In the genomic region with DNA sequence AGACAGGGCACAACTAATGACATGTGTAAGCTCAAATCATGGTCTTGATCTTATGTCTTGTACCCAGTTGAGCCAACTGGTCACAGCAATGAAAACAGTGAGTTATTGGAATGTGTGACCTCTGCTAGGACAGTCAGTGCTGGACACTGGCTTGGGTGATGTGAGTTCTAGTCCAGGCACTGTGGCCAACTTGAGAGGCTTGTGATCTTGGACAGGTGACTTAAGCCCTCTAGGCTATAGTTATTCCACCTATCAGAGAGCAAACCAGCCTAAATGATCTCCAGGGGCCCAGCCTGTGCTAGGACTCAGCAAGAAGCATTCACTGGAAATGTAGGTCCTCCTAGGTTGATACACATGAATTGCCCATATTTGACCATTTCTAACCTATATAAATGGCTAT, we compare ENCODE assay signal across 1 cellular context.
TF ChIP-seq lines count a peak whose summit lies in the region.

No MANE protein-coding gene starts in this region.

TF ChIP-seq in K562, 482 proteins besides CTCF, POLR2A, EP300 and RAD21:
- TF ChIP-seq RBFOX2 (IDR thresholded peaks at IDR 0.05; ENCODE audit: low read depth, low read length) (no peak), ZNF77 (CRISPR knock-in tag; IDR thresholded peaks at IDR 0.05) (no peak), ZBTB17 (CRISPR knock-in tag; IDR thresholded peaks at IDR 0.05) (no peak), ZNF347 (CRISPR knock-in tag; IDR thresholded peaks at IDR 0.05; ENCODE audit: low read depth) (no peak), FOXK2 (conservative IDR thresholded peaks at IDR 0.05 in 1 of 2, IDR thresholded peaks at IDR 0.05 in 1 of 2; ENCODE audit: low read depth in 2 of 2) (no peak), ZNF12 (CRISPR knock-in tag; IDR thresholded peaks at IDR 0.05) (no peak), FOSL1 (tag; conservative IDR thresholded peaks at IDR 0.05) (no peak), ZNF766 (CRISPR knock-in tag; conservative IDR thresholded peaks at IDR 0.05) (no peak)
- TF ChIP-seq, protein P1, sequence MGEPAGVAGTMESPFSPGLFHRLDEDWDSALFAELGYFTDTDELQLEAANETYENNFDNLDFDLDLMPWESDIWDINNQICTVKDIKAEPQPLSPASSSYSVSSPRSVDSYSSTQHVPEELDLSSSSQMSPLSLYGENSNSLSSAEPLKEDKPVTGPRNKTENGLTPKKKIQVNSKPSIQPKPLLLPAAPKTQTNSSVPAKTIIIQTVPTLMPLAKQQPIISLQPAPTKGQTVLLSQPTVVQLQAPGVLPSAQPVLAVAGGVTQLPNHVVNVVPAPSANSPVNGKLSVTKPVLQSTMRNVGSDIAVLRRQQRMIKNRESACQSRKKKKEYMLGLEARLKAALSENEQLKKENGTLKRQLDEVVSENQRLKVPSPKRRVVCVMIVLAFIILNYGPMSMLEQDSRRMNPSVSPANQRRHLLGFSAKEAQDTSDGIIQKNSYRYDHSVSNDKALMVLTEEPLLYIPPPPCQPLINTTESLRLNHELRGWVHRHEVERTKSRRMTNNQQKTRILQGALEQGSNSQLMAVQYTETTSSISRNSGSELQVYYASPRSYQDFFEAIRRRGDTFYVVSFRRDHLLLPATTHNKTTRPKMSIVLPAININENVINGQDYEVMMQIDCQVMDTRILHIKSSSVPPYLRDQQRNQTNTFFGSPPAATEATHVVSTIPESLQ (CRISPR knock-in tag; IDR thresholded peaks at IDR 0.05) = no peak
- TF ChIP-seq, protein P2, sequence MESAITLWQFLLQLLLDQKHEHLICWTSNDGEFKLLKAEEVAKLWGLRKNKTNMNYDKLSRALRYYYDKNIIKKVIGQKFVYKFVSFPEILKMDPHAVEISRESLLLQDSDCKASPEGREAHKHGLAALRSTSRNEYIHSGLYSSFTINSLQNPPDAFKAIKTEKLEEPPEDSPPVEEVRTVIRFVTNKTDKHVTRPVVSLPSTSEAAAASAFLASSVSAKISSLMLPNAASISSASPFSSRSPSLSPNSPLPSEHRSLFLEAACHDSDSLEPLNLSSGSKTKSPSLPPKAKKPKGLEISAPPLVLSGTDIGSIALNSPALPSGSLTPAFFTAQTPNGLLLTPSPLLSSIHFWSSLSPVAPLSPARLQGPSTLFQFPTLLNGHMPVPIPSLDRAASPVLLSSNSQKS (CRISPR knock-in tag; IDR thresholded peaks at IDR 0.05) = no peak
- TF ChIP-seq, protein P3, sequence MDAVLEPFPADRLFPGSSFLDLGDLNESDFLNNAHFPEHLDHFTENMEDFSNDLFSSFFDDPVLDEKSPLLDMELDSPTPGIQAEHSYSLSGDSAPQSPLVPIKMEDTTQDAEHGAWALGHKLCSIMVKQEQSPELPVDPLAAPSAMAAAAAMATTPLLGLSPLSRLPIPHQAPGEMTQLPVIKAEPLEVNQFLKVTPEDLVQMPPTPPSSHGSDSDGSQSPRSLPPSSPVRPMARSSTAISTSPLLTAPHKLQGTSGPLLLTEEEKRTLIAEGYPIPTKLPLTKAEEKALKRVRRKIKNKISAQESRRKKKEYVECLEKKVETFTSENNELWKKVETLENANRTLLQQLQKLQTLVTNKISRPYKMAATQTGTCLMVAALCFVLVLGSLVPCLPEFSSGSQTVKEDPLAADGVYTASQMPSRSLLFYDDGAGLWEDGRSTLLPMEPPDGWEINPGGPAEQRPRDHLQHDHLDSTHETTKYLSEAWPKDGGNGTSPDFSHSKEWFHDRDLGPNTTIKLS (IDR thresholded peaks at IDR 0.05; ENCODE audit: borderline replicate concordance, low read depth) = no peak
